In the genomic region with DNA sequence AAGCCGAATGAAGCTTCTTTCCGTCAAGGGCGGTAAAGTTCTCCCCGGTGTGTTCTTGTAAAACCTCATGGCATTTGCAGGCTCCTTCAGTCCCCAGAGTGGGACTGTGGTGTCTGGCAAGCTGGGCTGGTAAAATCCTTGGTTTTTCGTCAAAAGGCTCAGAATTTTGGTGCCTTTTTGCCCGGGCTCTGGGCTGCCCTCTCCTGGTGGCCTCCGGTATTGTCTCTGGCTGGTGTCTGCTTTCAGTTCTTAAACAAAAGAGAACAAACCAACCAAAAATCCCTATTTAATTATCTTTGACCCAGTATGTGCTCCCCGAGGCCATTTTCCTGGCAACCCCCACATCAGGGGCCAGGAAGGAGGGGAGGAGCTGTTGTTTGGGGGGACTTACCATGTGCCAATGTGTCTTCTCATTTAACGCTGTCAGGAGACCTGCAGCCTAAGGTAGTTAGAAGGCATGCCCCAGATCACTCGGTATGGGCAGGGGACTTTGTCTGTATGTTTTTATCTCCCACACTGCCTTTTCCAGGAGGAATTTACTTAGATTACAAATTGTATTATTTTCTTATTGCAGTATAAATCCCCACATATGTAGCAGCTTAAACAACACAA, we compare ENCODE assay signal across 8 cellular contexts. TPM values are rescaled to one million over a fixed set of nuclear protein-coding genes. Genes with fewer than 3 reads are reported as not detected.
DNase-seq lines count a peak whose midpoint lies in the region; ATAC-seq and TF ChIP-seq lines count a peak whose summit lies in the region.

No MANE protein-coding gene starts in this region.

- no peak overlapping the region for H3K27ac ChIP-seq in left ventricle myocardium inferior (replicated peaks)

- peaks cover 88% of the 10 kb centered on the region for H3K27me3 ChIP-seq in left ventricle myocardium inferior (ENCODE audit: low read depth)

- no peaks in the 10 kb centered on the region for H3K4me1 ChIP-seq in left ventricle myocardium inferior

- H3K9me3 ChIP-seq in left ventricle myocardium inferior (replicated peaks) = peaks cover 5% of the 10 kb centered on the region

- no peak for ATAC-seq in left colon

- H3K4me3 ChIP-seq in left ventricle myocardium inferior = no peak overlapping the region

- intact Hi-C loops in left ventricle myocardium inferior (cut with micrococcal nuclease) = no loop called here
- intact Hi-C loops in cardiac septum (cut with DNase I) = no loop called here
- intact Hi-C loops in left colon (cut with DNase I, micrococcal nuclease) = no loop called here

- TF ChIP-seq CTCF in left ventricle myocardium inferior (IDR thresholded peaks at IDR 0.05; ENCODE audit: borderline replicate concordance) = peak; percentile 82

- H3K36me3 ChIP-seq in left ventricle myocardium inferior = no peaks in the 10 kb centered on the region

- DNase-seq in left ventricle myocardium inferior (no peak), cardiac septum (ENCODE audit: low spot score) (no peak), glomerular visceral epithelial cell (ENCODE audit: extremely low spot score) (peak; percentile 44), kidney glomerular epithelial cell (lab: John Stamatoyannopoulos, UW) (no peak), GDM1 (lab: John Stamatoyannopoulos, UW) (no peak), left colon (no peak)
- peak; percentile 16 for DNase-seq in activated CD4-positive, alpha-beta T cell treated with anti-CD3 and anti-CD28 coated beads, Interleukin-2, amount 50 U/mL, for 1 hour
- peak; percentile 14 for DNase-seq in stimulated activated CD8-positive, alpha-beta memory T cell treated with anti-CD3 and anti-CD28 coated beads, Interleukin-15, amount 100 ng/mL, for 1 hour (ENCODE audit: low read depth)

RNA-seq across cellular contexts. Expression of a gene that starts 11.1 kb away (rescaled TPM):
- total RNA-seq in left ventricle myocardium inferior (0.05 TPM), cardiac septum (not detected), left colon (under 1 TPM in 1 of 2 donors, not detected in 1; 0.06 TPM)

Comparison
In these comparisons a context has a peak if more than half of its experiments do, and no peak if none do; other contexts are left out.
1. DNase-seq: peak in activated CD4-positive, alpha-beta T cell treated with anti-CD3 and anti-CD28 coated beads, Interleukin-2, amount 50 U/mL, for 1 hour (single experiment), glomerular visceral epithelial cell (single experiment) and stimulated activated CD8-positive, alpha-beta memory T cell treated with anti-CD3 and anti-CD28 coated beads, Interleukin-15, amount 100 ng/mL, for 1 hour (single experiment); none in left ventricle myocardium inferior (single experiment), cardiac septum (single experiment), kidney glomerular epithelial cell (single experiment), GDM1 (single experiment) and left colon (0 of 2).